In the genomic region with DNA sequence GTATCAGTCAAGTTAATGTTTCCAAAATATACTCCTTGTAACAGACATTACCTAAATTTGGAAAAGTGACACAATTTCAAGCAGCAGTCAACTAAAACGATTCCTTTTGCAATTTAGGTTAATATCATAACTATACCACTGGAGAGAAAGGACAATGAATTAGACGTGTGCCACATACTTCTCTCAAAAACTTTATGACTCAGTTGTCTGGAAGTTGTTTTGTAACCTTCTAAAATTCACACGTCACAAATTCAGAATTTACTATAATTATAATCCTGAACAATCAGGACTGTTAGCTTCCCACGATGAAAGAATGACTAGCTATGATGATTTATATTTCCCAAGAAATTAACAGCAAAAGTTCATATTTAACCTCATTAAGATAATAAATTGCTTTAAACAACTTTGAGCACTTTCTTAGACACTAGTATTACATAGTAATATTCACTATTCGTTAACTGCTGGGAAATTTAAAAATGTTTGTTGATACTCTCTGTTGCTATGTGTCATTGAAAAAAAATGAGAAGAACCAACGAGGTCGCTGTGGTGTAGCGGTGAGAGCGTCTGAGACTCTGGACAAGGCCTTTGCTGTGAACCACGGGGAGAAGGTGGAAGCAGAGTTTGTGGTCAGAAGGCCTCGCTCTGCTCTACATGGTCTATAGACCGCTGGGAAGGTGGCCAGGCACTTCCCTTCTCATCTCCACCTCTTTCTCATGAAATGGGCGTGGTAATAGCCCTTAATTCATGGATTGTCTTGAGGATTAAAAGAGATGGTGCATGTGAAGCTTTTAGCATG, we compare ENCODE assay signal across 12 cellular contexts. TPM values are rescaled to one million over a fixed set of nuclear protein-coding genes. Genes with fewer than 3 reads are reported as not detected.
A peak's percentile ranks its signal among the peaks of the same experiment; 100 is the strongest.
DNase-seq lines count a peak whose midpoint lies in the region; ATAC-seq and TF ChIP-seq lines count a peak whose summit lies in the region.
"Had no signal": no experiment of that assay in that cellular context is flagged by ENCODE, and none has a peak within 500 bp of the region (broad histone marks: within the 10 kb centered on the region; RNA-seq: fewer than 3 reads in every experiment).

No MANE protein-coding gene starts in this region.

- no peak overlapping the region for H2AFZ ChIP-seq in PC-9
- H2AFZ ChIP-seq: GM23338 had no signal

- H3K9me3 ChIP-seq in T-helper 17 cell (ENCODE audit: control insufficient read depth, low read length, poor library complexity, severe bottlenecking) (no peaks in the 10 kb centered on the region), PC-9 (ENCODE audit: insufficient read depth, low read depth) (no peaks in the 10 kb centered on the region)

- in situ Hi-C loops in G401 (cut with HindIII; ENCODE audit: low sequenced_read_pairs) = no loop called here

- H3K4me3 ChIP-seq in fibroblast of mammary gland (ENCODE audit: control insufficient read depth, low read depth, low read length) (no peak overlapping the region), PC-9 (no peak overlapping the region)
- H3K4me3 ChIP-seq: GM23338 had no signal

- no peaks in the 10 kb centered on the region for H3K4me1 ChIP-seq in PC-9 (replicated peaks; ENCODE audit: insufficient read depth)

- H3K27me3 Mint-ChIP-seq in activated T-cell treated with anti-CD3 and anti-CD28 coated beads, Interleukin-2, amount 50 U/mL, for 24 hours = no peaks in the 10 kb centered on the region
- H3K27me3 Mint-ChIP-seq in T-helper 17 cell = no peaks in the 10 kb centered on the region

- H3F3A ChIP-seq in PC-9 (ENCODE audit: insufficient read depth, low read depth) = peaks cover 3% of the 10 kb centered on the region

- CTCF ChIA-PET in PC-9 (lab: Charles Lee) = no interaction called here

- no peaks in the 10 kb centered on the region for H3K79me2 ChIP-seq in PC-9 (ENCODE audit: low read depth)

- H3K9me3 Mint-ChIP-seq in activated T-cell treated with anti-CD3 and anti-CD28 coated beads, Interleukin-2, amount 50 U/mL, for 24 hours = peaks cover 10% of the 10 kb centered on the region

- peaks cover 41% of the 10 kb centered on the region for H3K36me3 Mint-ChIP-seq in activated T-cell treated with anti-CD3 and anti-CD28 coated beads, Interleukin-2, amount 50 U/mL, for 24 hours (ENCODE audit: low read depth)
- H3K36me3 Mint-ChIP-seq in T-helper 17 cell (ENCODE audit: low read depth) = no peaks in the 10 kb centered on the region

- no peak overlapping the region for H3K4me2 ChIP-seq in PC-9
- H3K4me2 ChIP-seq: GM23338 had no signal

- POLR2A ChIA-PET in PC-9 (lab: Charles Lee; ENCODE audit: unreplicated experiment) = no interaction called here

- no TSS peak for BruUV-seq in PC-9 (replicated peaks; lab: Mats Ljungman, UMichigan)

- intact Hi-C loops in PC-9 (cut with micrococcal nuclease; ENCODE audit: unreplicated experiment) = no loop called here

- no peaks in the 10 kb centered on the region for H4K20me1 ChIP-seq in PC-9 (ENCODE audit: insufficient read depth)

- H3K27ac Mint-ChIP-seq in activated T-cell treated with anti-CD3 and anti-CD28 coated beads, Interleukin-2, amount 50 U/mL, for 24 hours = peak overlapping the region; percentile 89
- H3K27ac Mint-ChIP-seq in T-helper 17 cell = peak overlapping the region; percentile 87
- H3K27ac Mint-ChIP-seq: GM23338 had no signal

- H3K27me3 ChIP-seq in PC-9 (ENCODE audit: insufficient read depth, low read depth) = no peaks in the 10 kb centered on the region

- peak; percentile 78 for ATAC-seq in T-helper 17 cell
- ATAC-seq in stimulated activated naive CD8-positive, alpha-beta T cell treated with anti-CD3 and anti-CD28 coated beads, Interleukin-15, Interleukin-2, amounts not matched to agents 100 U/mL and 50 U/mL, for 24 hours = peak; percentile 55
- ATAC-seq: GM23338 had no signal

- peaks cover 63% of the 10 kb centered on the region for H3K4me1 Mint-ChIP-seq in activated T-cell treated with anti-CD3 and anti-CD28 coated beads, Interleukin-2, amount 50 U/mL, for 24 hours (ENCODE audit: low read depth)
- peaks cover 16% of the 10 kb centered on the region for H3K4me1 Mint-ChIP-seq in T-helper 17 cell
- H3K4me1 Mint-ChIP-seq: GM23338 had no signal

- H3K4me3 Mint-ChIP-seq in activated T-cell treated with anti-CD3 and anti-CD28 coated beads, Interleukin-2, amount 50 U/mL, for 24 hours = peak overlapping the region; percentile 8
- H3K4me3 Mint-ChIP-seq in T-helper 17 cell = no peak overlapping the region
- H3K4me3 Mint-ChIP-seq: GM23338 had no signal

- no peaks in the 10 kb centered on the region for H3K9me2 ChIP-seq in PC-9 (ENCODE audit: insufficient read depth)

- no peak overlapping the region for H3K27ac ChIP-seq in PC-9
- H3K27ac ChIP-seq: RWPE1 had no signal

- no peaks in the 10 kb centered on the region for H3K36me3 ChIP-seq in PC-9 (ENCODE audit: low read depth)

- no peak for TF ChIP-seq CTCF in fibroblast of mammary gland (conservative IDR thresholded peaks at IDR 0.05; ENCODE audit: control insufficient read depth, insufficient read depth, low read depth, low read length)
- no peak for TF ChIP-seq CTCF in PC-9 (conservative IDR thresholded peaks at IDR 0.05)

- no peak for DNase-seq in activated T-cell treated with anti-CD3 and anti-CD28 coated beads, Interleukin-2, amount 50 U/mL, for 24 hours
- DNase-seq in activated T-cell treated with anti-CD3 and anti-CD28 coated beads for 4 hours (no peak), T-helper 17 cell (no peak), fibroblast of mammary gland (ENCODE audit: low read depth) (peak; percentile 65), G401 (ENCODE audit: low spot score) (no peak), COLO829 (ENCODE audit: low spot score) (no peak), PC-9 (no peak)
- no peak for DNase-seq in stimulated activated naive CD8-positive, alpha-beta T cell treated with anti-CD3 and anti-CD28 coated beads, Interleukin-15, Interleukin-2, amounts not matched to agents 100 U/mL and 50 U/mL, for 24 hours
- DNase-seq: AML-193, NCI-H2227 treated with DMSO at 0.1 percent for 48 hours had no signal

RNA-seq across cellular contexts. Expression of a gene that starts 27.9 kb away (rescaled TPM):
- under 1 TPM; 0.20 to 0.34 TPM for total RNA-seq in T-helper 17 cell
- total RNA-seq in G401 (2014; rRNA removed; shearing (Covaris generic)) = 7.7 and 10.2 TPM in 2 replicates
- total RNA-seq in PC-9 (2021) = 0.50 and 1.3 TPM in 2 replicates
